In genomic region chr2:207227062-207227748, GRCh38 we compare ENCODE assay signal across 11 cellular contexts.
DNase-seq lines count a peak whose midpoint lies in the region; ATAC-seq and TF ChIP-seq lines count a peak whose summit lies in the region.
"Had no signal": no experiment of that assay in that cellular context is flagged by ENCODE, and none has a peak within 500 bp of the region (broad histone marks: within the 10 kb centered on the region; RNA-seq: fewer than 3 reads in every experiment).

No MANE protein-coding gene starts in this region.

- peaks cover 2% of the 10 kb centered on the region for H3K36me3 Mint-ChIP-seq in neural progenitor cell
- no peaks in the 10 kb centered on the region for H3K36me3 Mint-ChIP-seq in activated T-cell treated with anti-CD3 and anti-CD28 coated beads, Interleukin-2, amount 50 U/mL, for 4 hours (ENCODE audit: insufficient read depth)
- H3K36me3 Mint-ChIP-seq: CD4-positive, CD25-positive, alpha-beta regulatory T cell had no signal

- no peak overlapping the region for H3K9ac ChIP-seq in neural progenitor cell

- peaks cover 14% of the 10 kb centered on the region for H3K27me3 Mint-ChIP-seq in neural progenitor cell (ENCODE audit: insufficient read depth, low read depth)
- no peaks in the 10 kb centered on the region for H3K27me3 Mint-ChIP-seq in activated T-cell treated with anti-CD3 and anti-CD28 coated beads, Interleukin-2, amount 50 U/mL, for 4 hours (ENCODE audit: low read depth)

- H3K79me2 ChIP-seq in ACC112 (ENCODE audit: control insufficient read depth, insufficient read depth, low read length, unreplicated experiment) = no peaks in the 10 kb centered on the region
- no peaks in the 10 kb centered on the region for H3K79me2 ChIP-seq in neural progenitor cell (ENCODE audit: low read depth)

- H3K4me3 ChIP-seq in ACC112 (ENCODE audit: low read depth, low read length) = no peak overlapping the region
- H3K4me3 ChIP-seq in gastroesophageal sphincter = peak overlapping the region in 1 of 2 donors; percentile 35
- peak overlapping the region; percentile 24 for H3K4me3 ChIP-seq in neural progenitor cell

- H2AFZ ChIP-seq in ACC112 (ENCODE audit: low read length, unreplicated experiment) (peak overlapping the region; percentile 66), neural progenitor cell (replicated peaks) (peak overlapping the region; percentile 30)

- no peak for TF ChIP-seq POLR2A in gastroesophageal sphincter (IDR thresholded peaks at IDR 0.05)

- no peaks in the 10 kb centered on the region for H3K27me3 ChIP-seq in ACC112 (ENCODE audit: insufficient read depth, low read length)
- H3K27me3 ChIP-seq in gastroesophageal sphincter = no peaks in the 10 kb centered on the region
- no peaks in the 10 kb centered on the region for H3K27me3 ChIP-seq in neural progenitor cell
- H3K27me3 ChIP-seq: neutrophil had no signal

- TF ChIP-seq CTCF in gastroesophageal sphincter (IDR thresholded peaks at IDR 0.05) (peak in 1 of 4 experiments; percentile 5), neural progenitor cell (IDR thresholded peaks at IDR 0.05) (no peak)

- WGBS in gastroesophageal sphincter (ENCODE audit: low coverage in 1 of 2), 2 donors = 14 to 32% methylated on average over 6 to 11 of the region's 18 CpGs

- no peaks in the 10 kb centered on the region for H3K36me3 ChIP-seq in ACC112 (ENCODE audit: insufficient read depth, low read length)
- no peaks in the 10 kb centered on the region for H3K36me3 ChIP-seq in gastroesophageal sphincter
- no peaks in the 10 kb centered on the region for H3K36me3 ChIP-seq in neural progenitor cell
- H3K36me3 ChIP-seq: neutrophil had no signal

- H3K9me3 ChIP-seq in gastroesophageal sphincter (no peaks in the 10 kb centered on the region), neural progenitor cell (ENCODE audit: low read depth) (no peaks in the 10 kb centered on the region)
- H3K9me3 ChIP-seq: neutrophil had no signal

- H3K4me2 ChIP-seq in neural progenitor cell = peak overlapping the region; percentile 53

- peaks cover 26% of the 10 kb centered on the region for H3F3A ChIP-seq in neural progenitor cell (ENCODE audit: low read depth)

- H3K4me1 Mint-ChIP-seq in neural progenitor cell = peaks cover 82% of the 10 kb centered on the region
- peaks cover 56% of the 10 kb centered on the region for H3K4me1 Mint-ChIP-seq in activated T-cell treated with anti-CD3 and anti-CD28 coated beads, Interleukin-2, amount 50 U/mL, for 4 hours (ENCODE audit: low read depth)

- H3K27ac ChIP-seq in ACC112 (ENCODE audit: low read depth, low read length) (no peak overlapping the region), gastroesophageal sphincter (peak overlapping the region; percentile 5 to 81 (median 76)), neural progenitor cell (no peak overlapping the region)
- H3K27ac ChIP-seq: neutrophil had no signal

- H3K9me3 Mint-ChIP-seq in neural progenitor cell = peaks cover 2% of the 10 kb centered on the region
- H3K9me3 Mint-ChIP-seq in activated T-cell treated with anti-CD3 and anti-CD28 coated beads, Interleukin-2, amount 50 U/mL, for 4 hours = no peaks in the 10 kb centered on the region
- H3K9me3 Mint-ChIP-seq: IgD-negative memory B cell had no signal

- no peak for TF ChIP-seq EP300 in gastroesophageal sphincter (IDR thresholded peaks at IDR 0.05)

- H3K4me3 Mint-ChIP-seq in neural progenitor cell = peak overlapping the region; percentile 61
- H3K4me3 Mint-ChIP-seq in activated T-cell treated with anti-CD3 and anti-CD28 coated beads, Interleukin-2, amount 50 U/mL, for 4 hours = no peak overlapping the region
- H3K4me3 Mint-ChIP-seq: CD4-positive, CD25-positive, alpha-beta regulatory T cell had no signal

- no peaks in the 10 kb centered on the region for H4K20me1 ChIP-seq in neural progenitor cell (ENCODE audit: low read depth)

- H3K4me1 ChIP-seq in ACC112 (ENCODE audit: control insufficient read depth, insufficient read depth, low read length, unreplicated experiment) (peaks cover 26% of the 10 kb centered on the region), gastroesophageal sphincter (peaks cover 0 to 47% (median 17%) of the 10 kb centered on the region in 3 donors), neural progenitor cell (peaks cover 57% of the 10 kb centered on the region)

- ATAC-seq in gastroesophageal sphincter (peak; percentile 65), HG03460 (IDR thresholded peaks at IDR 0.05; ENCODE audit: unreplicated experiment) (no peak), HG03354 (IDR thresholded peaks at IDR 0.05; ENCODE audit: poor library complexity, severe bottlenecking, unreplicated experiment) (no peak), GM21529 (IDR thresholded peaks at IDR 0.05; ENCODE audit: unreplicated experiment) (no peak)
- no peak for ATAC-seq in activated T-cell treated with anti-CD3 and anti-CD28 coated beads, Interleukin-2, amount 50 U/mL, for 4 hours

- DNase-seq in NCI-H2196 treated with DMSO at 0.1 percent for 48 hours (lab: John Stamatoyannopoulos, UW; ENCODE audit: unreplicated experiment) = peak; percentile 14
- DNase-seq in neural progenitor cell (ENCODE audit: low spot score) = peak; percentile 85
- DNase-seq in activated T-cell treated with anti-CD3 and anti-CD28 coated beads, Interleukin-2, amount 50 U/mL, for 4 hours = no peak
- DNase-seq: CD4-positive, CD25-positive, alpha-beta regulatory T cell had no signal

- peak overlapping the region; percentile 92 for H3K27ac Mint-ChIP-seq in neural progenitor cell
- H3K27ac Mint-ChIP-seq: IgD-negative memory B cell had no signal

Comparison
In these comparisons a context has a peak if more than half of its experiments do, and no peak if none do; other contexts are left out.
1. H3K27ac ChIP-seq: peak in gastroesophageal sphincter (4 of 4); none in ACC112 (single experiment) and neural progenitor cell (single experiment).